In the genomic region with DNA sequence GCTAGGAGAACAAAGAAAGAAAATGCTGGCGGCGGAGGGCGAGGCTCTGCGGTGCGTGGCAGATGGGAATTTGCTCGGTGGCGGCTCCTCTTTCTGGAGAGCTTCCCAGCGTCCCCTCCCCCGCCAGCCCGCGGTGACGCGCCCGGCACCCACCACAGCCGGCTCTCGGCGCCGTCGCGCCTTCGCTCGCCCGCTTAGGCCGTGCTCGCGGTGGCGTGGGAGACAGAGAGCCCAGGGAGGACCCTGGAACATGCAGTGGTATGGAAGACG, we compare ENCODE assay signal across 1 cellular context.
TF ChIP-seq lines count a peak whose summit lies in the region.

No MANE protein-coding gene starts in this region.

TF ChIP-seq in H1, 55 proteins besides CTCF, POLR2A, EP300 and RAD21 (continued from another document):
- TF ChIP-seq, protein P1, sequence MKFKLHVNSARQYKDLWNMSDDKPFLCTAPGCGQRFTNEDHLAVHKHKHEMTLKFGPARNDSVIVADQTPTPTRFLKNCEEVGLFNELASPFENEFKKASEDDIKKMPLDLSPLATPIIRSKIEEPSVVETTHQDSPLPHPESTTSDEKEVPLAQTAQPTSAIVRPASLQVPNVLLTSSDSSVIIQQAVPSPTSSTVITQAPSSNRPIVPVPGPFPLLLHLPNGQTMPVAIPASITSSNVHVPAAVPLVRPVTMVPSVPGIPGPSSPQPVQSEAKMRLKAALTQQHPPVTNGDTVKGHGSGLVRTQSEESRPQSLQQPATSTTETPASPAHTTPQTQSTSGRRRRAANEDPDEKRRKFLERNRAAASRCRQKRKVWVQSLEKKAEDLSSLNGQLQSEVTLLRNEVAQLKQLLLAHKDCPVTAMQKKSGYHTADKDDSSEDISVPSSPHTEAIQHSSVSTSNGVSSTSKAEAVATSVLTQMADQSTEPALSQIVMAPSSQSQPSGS (IDR thresholded peaks at IDR 0.05; ENCODE audit: low read length), result no peak
- TF ChIP-seq SAP30 (IDR thresholded peaks at IDR 0.05; ENCODE audit: insufficient read depth, insufficient replicate concordance, low read length) (no peak), BACH1 (IDR thresholded peaks at IDR 0.05; ENCODE audit: low read length) (0 out of 2 replicates have a peak, but pooled peaks have one; percentile 9), RBBP5 (IDR thresholded peaks at IDR 0.05; ENCODE audit: borderline replicate concordance, low read depth, low read length) (peak; percentile 52; the same call in 1 of the 2 replicates), TAF1 (IDR thresholded peaks at IDR 0.05; ENCODE audit: low read depth, low read length) (no peak)
